13 cellular contexts compared by ENCODE assay signal in the genomic region with DNA sequence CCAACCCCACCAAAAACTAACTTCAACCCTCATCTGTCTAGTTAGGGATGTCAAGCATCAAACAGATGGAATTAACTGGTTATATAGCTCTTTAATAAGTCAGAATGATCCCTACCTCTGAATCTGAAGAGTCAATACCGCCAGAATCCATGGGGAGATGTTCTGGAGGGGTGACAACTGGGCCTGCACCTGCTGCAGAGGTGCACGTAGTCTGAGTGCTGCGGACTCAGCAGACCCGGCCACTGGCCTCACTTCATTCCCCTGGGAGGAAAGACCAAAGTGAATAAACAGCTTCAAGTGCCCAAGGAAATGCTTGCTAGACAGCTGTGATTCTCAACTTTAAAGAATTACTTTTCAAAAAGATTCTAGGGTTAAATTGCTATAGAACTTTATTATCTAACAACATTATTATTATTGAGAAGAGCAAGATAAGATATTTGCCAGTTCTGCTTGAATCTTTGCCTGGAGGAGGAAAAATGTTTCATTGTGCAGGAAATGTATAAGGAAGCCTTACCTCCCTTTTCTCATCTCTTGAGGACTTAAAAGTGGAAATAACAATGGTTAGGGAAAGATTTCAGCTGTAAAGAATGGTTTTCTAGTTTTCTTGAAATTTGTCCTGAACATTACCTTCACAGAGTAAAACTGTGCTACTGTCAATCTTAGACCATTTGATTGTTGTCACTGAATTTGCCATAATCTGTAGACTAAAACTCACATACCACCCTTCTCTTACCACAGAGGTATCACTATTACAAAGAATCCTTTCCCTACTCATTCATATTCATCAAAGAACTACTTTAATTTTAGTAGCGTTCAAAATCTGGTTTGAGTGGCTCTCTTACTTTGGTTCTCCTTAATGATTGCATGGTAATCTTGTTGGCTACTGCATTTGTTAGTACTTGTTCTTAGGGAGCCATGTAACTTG. TPM values are rescaled to one million over a fixed set of nuclear protein-coding genes. Genes with fewer than 3 reads are reported as not detected.
DNase-seq lines count a peak whose midpoint lies in the region; ATAC-seq, FAIRE-seq and TF ChIP-seq lines count a peak whose summit lies in the region.
"Had no signal": no experiment of that assay in that cellular context is flagged by ENCODE, and none has a peak within 500 bp of the region (broad histone marks: within the 10 kb centered on the region; RNA-seq: fewer than 3 reads in every experiment).

No MANE protein-coding gene starts in this region.

- H3K4me1 Mint-ChIP-seq in activated naive CD8-positive, alpha-beta T cell treated with anti-CD3 and anti-CD28 coated beads, Interleukin-2, amount 10 ng/mL, durations not matched to agents 7 days and 5 days: peaks cover 63% of the 10 kb centered on the region

- no peaks in the 10 kb centered on the region for H3K9me3 ChIP-seq in mucosa of stomach (ENCODE audit: control insufficient read depth, low read length)
- H3K9me3 ChIP-seq: testis had no signal

- H3K4me1 ChIP-seq in ACC112 (ENCODE audit: control insufficient read depth, insufficient read depth, low read length, unreplicated experiment) (peaks cover 8% of the 10 kb centered on the region), mucosa of stomach (ENCODE audit: control insufficient read depth, insufficient read depth, low read length) (peaks cover 27% of the 10 kb centered on the region)

- FAIRE-seq in GM12892 (lab: Jason Lieb, UNC): no peak
- FAIRE-seq: D721Med, H54 had no signal

- peaks cover 61% of the 10 kb centered on the region for H3K36me3 Mint-ChIP-seq in activated naive CD8-positive, alpha-beta T cell treated with anti-CD3 and anti-CD28 coated beads, Interleukin-2, amount 10 ng/mL, durations not matched to agents 7 days and 5 days

- POLR2A ChIA-PET in activated naive CD8-positive, alpha-beta T cell treated with anti-CD3 and anti-CD28 coated beads, Interleukin-2, amount 10 ng/mL, durations not matched to agents 7 days and 5 days (lab: Charles Lee): interaction anchor here (1.2 to 7.8 kb wide), 3 partner anchors 14 to 32 kb away, joined by 3 to 130 read pairs (median 11); no protein-coding TSS in a partner anchor

- no peaks in the 10 kb centered on the region for H3K9me3 Mint-ChIP-seq in activated naive CD8-positive, alpha-beta T cell treated with anti-CD3 and anti-CD28 coated beads, Interleukin-2, amount 10 ng/mL, durations not matched to agents 7 days and 5 days

- 0 out of 2 replicates have a peak overlapping the region, but pooled peaks have one; percentile 6 for H3K27ac ChIP-seq in ACC112 (ENCODE audit: low read depth, low read length)
- no peak overlapping the region for H3K27ac ChIP-seq in caudate nucleus (ENCODE audit: low read depth, low read length)
- H3K27ac ChIP-seq: testis had no signal

- TF ChIP-seq POLR2A in GM12892 (IDR thresholded peaks at IDR 0.05; ENCODE audit: low read depth, low read length): 0 out of 2 replicates have a peak, but pooled peaks have one; percentile 24

- H3K9ac ChIP-seq in mucosa of stomach (ENCODE audit: low read length): peak overlapping the region; percentile 10

- H3K4me3 Mint-ChIP-seq in activated naive CD8-positive, alpha-beta T cell treated with anti-CD3 and anti-CD28 coated beads, Interleukin-2, amount 10 ng/mL, durations not matched to agents 7 days and 5 days: peak overlapping the region; percentile 99

- no peak overlapping the region for H2AFZ ChIP-seq in ACC112 (ENCODE audit: low read length, unreplicated experiment)

- H3K27ac Mint-ChIP-seq in activated naive CD8-positive, alpha-beta T cell treated with anti-CD3 and anti-CD28 coated beads, Interleukin-2, amount 10 ng/mL, durations not matched to agents 7 days and 5 days: peak overlapping the region; percentile 53

- H3K79me2 ChIP-seq in ACC112 (ENCODE audit: control insufficient read depth, insufficient read depth, low read length, unreplicated experiment): peaks cover 49% of the 10 kb centered on the region

- H3K27me3 ChIP-seq in ACC112 (ENCODE audit: insufficient read depth, low read length) (no peaks in the 10 kb centered on the region), mucosa of stomach (ENCODE audit: control insufficient read depth, insufficient read depth, low read length) (no peaks in the 10 kb centered on the region)
- H3K27me3 ChIP-seq: testis had no signal

- no peak for ATAC-seq in activated naive CD8-positive, alpha-beta T cell treated with anti-CD3 and anti-CD28 coated beads, Interleukin-2, amount 10 ng/mL, durations not matched to agents 7 days and 5 days (ENCODE audit: low read depth)
- ATAC-seq in esophagus mucosa (no peak), HG03196 (IDR thresholded peaks at IDR 0.05; ENCODE audit: unreplicated experiment) (no peak)

- no peak overlapping the region for H3K4me3 ChIP-seq in ACC112 (ENCODE audit: low read depth, low read length)
- H3K4me3 ChIP-seq in mucosa of stomach (ENCODE audit: low read length): no peak overlapping the region
- H3K4me3 ChIP-seq: testis had no signal

- DNase-seq in GM12892 (ENCODE audit: insufficient read length): no peak
- no peak for DNase-seq in activated naive CD8-positive, alpha-beta T cell treated with anti-CD3 and anti-CD28 coated beads, Interleukin-2, amount 10 ng/mL, durations not matched to agents 7 days and 5 days
- DNase-seq in caudate nucleus (lab: John Stamatoyannopoulos, UW): no peak
- no peak for DNase-seq in NOMO-1 treated with DMSO at 0.1 percent for 48 hours (lab: John Stamatoyannopoulos, UW; ENCODE audit: unreplicated experiment)
- DNase-seq: activated CD4-positive, CD25-positive, alpha-beta regulatory T cell; NCI-H1105 treated with DMSO at 0.1 percent for 48 hours; testis had no signal

- H3K36me3 ChIP-seq in ACC112 (ENCODE audit: insufficient read depth, low read length) (peaks cover 35% of the 10 kb centered on the region), mucosa of stomach (ENCODE audit: control insufficient read depth, insufficient read depth, low read length) (peaks cover 31% of the 10 kb centered on the region)

- no peaks in the 10 kb centered on the region for H3K27me3 Mint-ChIP-seq in activated naive CD8-positive, alpha-beta T cell treated with anti-CD3 and anti-CD28 coated beads, Interleukin-2, amount 10 ng/mL, durations not matched to agents 7 days and 5 days

RNA-seq across cellular contexts. Expression of a gene that starts 4.2 kb away (rescaled TPM):
- 74.8 TPM for polyA plus RNA-seq in GM12892 (2012; ENCODE audit: missing spikeins)
- total RNA-seq in activated naive CD8-positive, alpha-beta T cell treated with anti-CD3 and anti-CD28 coated beads, Interleukin-2, amount 10 ng/mL, durations not matched to agents 7 days and 5 days: 100 to 1,000 TPM; 178 to 179 TPM
- total RNA-seq in esophagus mucosa: 107 TPM

RNA-seq across cellular contexts. Expression of a gene that starts 23.7 kb away (rescaled TPM):
- 19.7 TPM for polyA plus RNA-seq in GM12892 (2012; ENCODE audit: missing spikeins)
- total RNA-seq in activated naive CD8-positive, alpha-beta T cell treated with anti-CD3 and anti-CD28 coated beads, Interleukin-2, amount 10 ng/mL, durations not matched to agents 7 days and 5 days: 10 to 100 TPM; 27.8 to 28.0 TPM
- total RNA-seq in esophagus mucosa: 8.5 TPM

RNA-seq across cellular contexts. Expression of a gene that starts 54.4 kb away (rescaled TPM):
- polyA plus RNA-seq in GM12892 (2012; ENCODE audit: missing spikeins): 22.6 TPM
- total RNA-seq in activated naive CD8-positive, alpha-beta T cell treated with anti-CD3 and anti-CD28 coated beads, Interleukin-2, amount 10 ng/mL, durations not matched to agents 7 days and 5 days: 10 to 100 TPM; 15.1 to 18.1 TPM
- 10.9 TPM for total RNA-seq in esophagus mucosa

RNA-seq across cellular contexts. Expression of a gene that starts 54.6 kb away (rescaled TPM):
- 21.5 TPM for polyA plus RNA-seq in GM12892 (2012; ENCODE audit: missing spikeins)
- total RNA-seq in activated naive CD8-positive, alpha-beta T cell treated with anti-CD3 and anti-CD28 coated beads, Interleukin-2, amount 10 ng/mL, durations not matched to agents 7 days and 5 days: 10 to 100 TPM; 33.6 to 36.7 TPM
- total RNA-seq in esophagus mucosa: 14.9 TPM
